Comparison of ENCODE assay signal across 18 cellular contexts in genomic region chr4:38366451-38366850, GRCh38.
A peak's percentile ranks its signal among the peaks of the same experiment; 100 is the strongest.
DNase-seq lines count a peak whose midpoint lies in the region; ATAC-seq and TF ChIP-seq lines count a peak whose summit lies in the region.
"Had no signal": no experiment of that assay in that cellular context is flagged by ENCODE, and none has a peak within 500 bp of the region (broad histone marks: within the 10 kb centered on the region; RNA-seq: fewer than 3 reads in every experiment).

No MANE protein-coding gene starts in this region.

- in situ Hi-C loops in astrocyte of the cerebellum (cut with HindIII; ENCODE audit: low sequenced_read_pairs) = no loop called here
- in situ Hi-C loops in ACHN (cut with HindIII; ENCODE audit: low pct_ligation_motif_present, low pct_unique_long_range_greater_than_20kb, low sequenced_read_pairs) = no loop called here

- intact Hi-C loops in heart right ventricle (cut with DNase I) (loop anchor here in 1 of 10 donors (5.0 kb wide), 1 partner anchor 44 kb away; no protein-coding TSS in a partner anchor), thyroid gland (cut with DNase I) (no loop called here)

- TF ChIP-seq CTCF in astrocyte of the cerebellum (IDR thresholded peaks at IDR 0.05; ENCODE audit: low read depth, low read length, missing control alignments) = no peak
- no peak for TF ChIP-seq CTCF in heart right ventricle (IDR thresholded peaks at IDR 0.05)
- no peak for TF ChIP-seq CTCF in thyroid gland (IDR thresholded peaks at IDR 0.05)

- H3K27me3 ChIP-seq in heart right ventricle (no peaks in the 10 kb centered on the region), thyroid gland (no peaks in the 10 kb centered on the region)

- no peaks in the 10 kb centered on the region for H3K9me3 Mint-ChIP-seq in effector memory CD8-positive, alpha-beta T cell

- H3K27ac Mint-ChIP-seq in effector memory CD8-positive, alpha-beta T cell = no peak overlapping the region
- H3K27ac Mint-ChIP-seq: progenitor cell of endocrine pancreas had no signal

- DNase-seq in DMS 273 (lab: John Stamatoyannopoulos, UW; ENCODE audit: unreplicated experiment) = peak; percentile 17
- no peak for DNase-seq in DMS 273 treated with DMSO at 0.1 percent for 48 hours (lab: John Stamatoyannopoulos, UW)
- DNase-seq in astrocyte of the cerebellum (ENCODE audit: low read depth) = peak; percentile 22
- peak; percentile 18 to 19 for DNase-seq in heart right ventricle
- DNase-seq in thyroid gland = peak; percentile 33 to 56
- DNase-seq in effector memory CD8-positive, alpha-beta T cell = no peak
- DNase-seq in ACHN = no peak
- DNase-seq: activated CD4-positive, alpha-beta T cell treated with anti-CD3 and anti-CD28 coated beads, Interleukin-2, amount 50 U/mL, for 48 hours; activated gamma-delta T cell treated with Interleukin-2 at 50 U/mL for 16 hours; dermis blood vessel endothelial cell; HCEC 1CT; IMR-90; NCI-H1694 treated with DMSO at 0.1 percent for 48 hours; T-helper 1 cell had no signal

- H3K4me3 ChIP-seq in astrocyte of the cerebellum (ENCODE audit: low read depth, low read length) (no peak overlapping the region), heart right ventricle (no peak overlapping the region), thyroid gland (replicated peaks in 1 of 3) (no peak overlapping the region)
- H3K4me3 ChIP-seq: lung had no signal

- H3K4me3 Mint-ChIP-seq in effector memory CD8-positive, alpha-beta T cell = no peak overlapping the region

- H3K36me3 Mint-ChIP-seq in effector memory CD8-positive, alpha-beta T cell (ENCODE audit: insufficient read depth) = no peaks in the 10 kb centered on the region

- TF ChIP-seq POLR2A in thyroid gland (IDR thresholded peaks at IDR 0.05) = no peak

- H3K27me3 Mint-ChIP-seq in effector memory CD8-positive, alpha-beta T cell = no peaks in the 10 kb centered on the region

- H3K36me3 ChIP-seq in heart right ventricle (no peaks in the 10 kb centered on the region), thyroid gland (no peaks in the 10 kb centered on the region)

- ATAC-seq in heart right ventricle (peak; percentile 64 to 89 (median 80)), GM21529 (IDR thresholded peaks at IDR 0.05; ENCODE audit: unreplicated experiment) (no peak)
- ATAC-seq in effector memory CD8-positive, alpha-beta T cell (replicated peaks) = no peak

- H3K4me1 Mint-ChIP-seq in effector memory CD8-positive, alpha-beta T cell (ENCODE audit: low read depth in 2 of 2) = no peaks in the 10 kb centered on the region

- no peaks in the 10 kb centered on the region for H3K9me3 ChIP-seq in heart right ventricle
- no peaks in the 10 kb centered on the region for H3K9me3 ChIP-seq in thyroid gland

- H3K27ac ChIP-seq in heart right ventricle = peak overlapping the region in 6 of 10 donors; percentile 2 to 37 (median 12)
- H3K27ac ChIP-seq in thyroid gland = peak overlapping the region in 1 of 3 donors; percentile 37
- H3K27ac ChIP-seq: 22Rv1 had no signal

- H3K4me1 ChIP-seq in heart right ventricle (peaks cover 0 to 23% (median 12%) of the 10 kb centered on the region in 9 donors), thyroid gland (peaks cover 10 to 13% of the 10 kb centered on the region in 2 donors)

Comparison
In these comparisons a context has a peak if more than half of its experiments do, and no peak if none do; other contexts are left out.
1. DNase-seq: peak in DMS 273 (single experiment), astrocyte of the cerebellum (single experiment), heart right ventricle (2 of 2) and thyroid gland (2 of 2); none in DMS 273 treated with DMSO at 0.1 percent for 48 hours (single experiment), effector memory CD8-positive, alpha-beta T cell (0 of 3) and ACHN (single experiment).
2. ATAC-seq: peak in heart right ventricle (8 of 8); none in effector memory CD8-positive, alpha-beta T cell (single experiment) and GM21529 (single experiment).